In genomic region chr18:57813245-57813644, GRCh38 we compare ENCODE assay signal across 12 cellular contexts. TPM values are rescaled to one million over a fixed set of nuclear protein-coding genes. Genes with fewer than 3 reads are reported as not detected.
DNase-seq lines count a peak whose midpoint lies in the region; ATAC-seq and TF ChIP-seq lines count a peak whose summit lies in the region.
"Had no signal": no experiment of that assay in that cellular context is flagged by ENCODE, and none has a peak within 500 bp of the region (broad histone marks: within the 10 kb centered on the region; RNA-seq: fewer than 3 reads in every experiment).

No MANE protein-coding gene starts in this region.

- peak overlapping the region; percentile 72 for H3K27ac ChIP-seq in brain microvascular endothelial cell
- H3K27ac ChIP-seq: C4-2B had no signal

- no peaks in the 10 kb centered on the region for H3K36me3 ChIP-seq in brain microvascular endothelial cell (replicated peaks)

- H3K4me3 ChIP-seq in brain microvascular endothelial cell (ENCODE audit: low read depth, low read length), result no peak overlapping the region

- no peak for ATAC-seq in HG03439 (IDR thresholded peaks at IDR 0.05; ENCODE audit: unreplicated experiment)

- DNase-seq in AG08395 (ENCODE audit: low spot score) (peak; percentile 87), HT1080 (ENCODE audit: low read depth) (peak; percentile 96), brain microvascular endothelial cell (peak; percentile 94), iris pigment epithelial cell (ENCODE audit: low read depth) (peak; percentile 98), germinal center (ENCODE audit: low spot score) (no peak), activated T-cell treated with anti-CD3 and anti-CD28 coated beads for 4 hours (no peak), SK-N-DZ (ENCODE audit: low spot score) (no peak)
- DNase-seq: activated T-cell treated with anti-CD3 and anti-CD28 coated beads, Interleukin-2, amount 50 U/mL, for 24 hours; posterior cingulate gyrus; RPMI8226 had no signal

- in situ Hi-C loops in brain microvascular endothelial cell (cut with HindIII; ENCODE audit: low pct_ligation_motif_present, low sequenced_read_pairs), result no loop called here

- H3K27me3 ChIP-seq in brain microvascular endothelial cell (replicated peaks), result no peaks in the 10 kb centered on the region

- TF ChIP-seq CTCF in brain microvascular endothelial cell (IDR thresholded peaks at IDR 0.05; ENCODE audit: low read depth, low read length, missing control alignments), result no peak

RNA-seq across cellular contexts. Expression of gene ATP8B1, which starts 10.1 kb away (rescaled TPM):
- 15.7 and 16.6 TPM in 2 replicates for total RNA-seq in HT1080 (2014; rRNA removed; shearing (Covaris generic))
- polyA plus RNA-seq in HT1080 (2015; cell fraction: cytosol; rRNA removed), result 20.7 and 25.9 TPM in 2 replicates
- polyA plus RNA-seq in HT1080 (2015; cell fraction: nucleus; rRNA removed), result 35.7 and 38.5 TPM in 2 replicates
- polyA plus RNA-seq in SK-N-DZ (2014; cell fraction: cytosol; rRNA removed), result 0.07 and 0.14 TPM in 2 replicates
- 0.08 and 0.25 TPM in 2 replicates for polyA plus RNA-seq in SK-N-DZ (2014; cell fraction: nucleus; rRNA removed)

Comparison
In these comparisons a context has a peak if more than half of its experiments do, and no peak if none do; other contexts are left out.
1. DNase-seq: peak in AG08395 (single experiment), HT1080 (single experiment), brain microvascular endothelial cell (single experiment) and iris pigment epithelial cell (single experiment); none in germinal center (single experiment), activated T-cell treated with anti-CD3 and anti-CD28 coated beads for 4 hours (single experiment) and SK-N-DZ (single experiment).